In the genomic region with DNA sequence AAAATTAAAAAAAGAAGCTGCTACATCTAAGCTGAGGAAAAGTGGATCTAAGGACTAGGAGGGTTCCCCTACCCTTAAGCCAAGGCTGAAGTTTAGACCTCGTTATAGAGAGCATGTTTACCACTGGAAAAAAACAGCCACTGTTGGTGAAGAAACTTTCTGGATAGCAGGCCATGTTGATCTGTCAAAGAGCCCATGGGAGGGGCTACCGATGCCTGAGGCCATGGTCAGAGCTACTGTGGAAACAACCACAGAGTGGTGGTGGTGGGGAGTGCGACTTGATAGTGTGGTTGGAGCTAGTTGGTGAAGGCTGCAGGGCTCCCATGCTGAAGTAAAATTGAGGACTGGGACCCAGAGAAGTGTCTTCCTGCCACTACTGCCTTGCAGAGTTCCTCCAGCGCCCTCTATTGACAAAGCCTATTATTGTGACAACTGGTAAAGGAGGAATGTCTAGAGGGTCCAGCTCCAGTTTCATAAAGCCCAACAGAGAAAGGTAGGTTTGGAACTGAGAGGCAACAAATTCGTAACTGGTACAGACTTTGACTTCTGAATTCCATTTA, we compare ENCODE assay signal across 1 cellular context.
TF ChIP-seq lines count a peak whose summit lies in the region.

No MANE protein-coding gene starts in this region.

TF ChIP-seq in HepG2, 621 proteins besides CTCF, POLR2A, EP300 and RAD21 (continued from another document and continues in another):
- TF ChIP-seq ATF4 (CRISPR knock-in tag; IDR thresholded peaks at IDR 0.05) (no peak), AGO2 (optimal IDR thresholded peaks at IDR 0.05; ENCODE audit: low read depth, low read length) (no peak), SOX13 (IDR thresholded peaks at IDR 0.05) (no peak), SOX13 (CRISPR knock-in tag; conservative IDR thresholded peaks at IDR 0.05 in 1 of 2, IDR thresholded peaks at IDR 0.05 in 1 of 2) (0 out of 4 replicates have a peak, but pooled peaks of 1 of the 2 experiments have one; percentile 25), PRMT3 (CRISPR knock-in tag; IDR thresholded peaks at IDR 0.05; ENCODE audit: borderline replicate concordance, low read depth) (no peak), ZNF781 (CRISPR knock-in tag; IDR thresholded peaks at IDR 0.05; ENCODE audit: borderline replicate concordance, not compliant biosample characterization) (peak; percentile 61), DR1 (CRISPR knock-in tag; IDR thresholded peaks at IDR 0.05) (no peak), CBX2 (IDR thresholded peaks at IDR 0.05; ENCODE audit: low read depth, low read length) (no peak), CBX2 (CRISPR knock-in tag; IDR thresholded peaks at IDR 0.05; ENCODE audit: low read depth) (no peak), E2F1 (CRISPR knock-in tag; IDR thresholded peaks at IDR 0.05) (no peak), NR2F6 (IDR thresholded peaks at IDR 0.05) (no peak), NR2F6 (CRISPR knock-in tag; IDR thresholded peaks at IDR 0.05) (peak; percentile 52), ZNF10 (CRISPR knock-in tag; IDR thresholded peaks at IDR 0.05; ENCODE audit: borderline replicate concordance, low read depth) (no peak), RAD51 (IDR thresholded peaks at IDR 0.05; ENCODE audit: borderline replicate concordance) (no peak), HDAC6 (IDR thresholded peaks at IDR 0.05; ENCODE audit: low read depth, low read length) (no peak), ZNF33A (CRISPR knock-in tag; IDR thresholded peaks at IDR 0.05; ENCODE audit: borderline replicate concordance) (no peak), ELF4 (CRISPR knock-in tag; IDR thresholded peaks at IDR 0.05; ENCODE audit: borderline replicate concordance) (no peak), MAZ (IDR thresholded peaks at IDR 0.05; ENCODE audit: borderline replicate concordance, low read depth, low read length) (no peak), MAZ (CRISPR knock-in tag; IDR thresholded peaks at IDR 0.05; ENCODE audit: low read depth) (no peak), ZBTB39 (CRISPR knock-in tag; IDR thresholded peaks at IDR 0.05) (no peak), MZF1 (CRISPR knock-in tag; IDR thresholded peaks at IDR 0.05; ENCODE audit: borderline replicate concordance) (no peak), JUNB (CRISPR knock-in tag; IDR thresholded peaks at IDR 0.05; ENCODE audit: borderline replicate concordance) (no peak), NCOR1 (IDR thresholded peaks at IDR 0.05; ENCODE audit: borderline replicate concordance, low read length) (no peak), ATAD3A (CRISPR knock-in tag; IDR thresholded peaks at IDR 0.05) (no peak), ZMYM3 (CRISPR knock-in tag; IDR thresholded peaks at IDR 0.05) (peak; percentile 15; the same call in 1 of the 2 replicates), AHR (CRISPR knock-in tag; IDR thresholded peaks at IDR 0.05) (no peak), NFRKB (IDR thresholded peaks at IDR 0.05) (no peak), ZNF724P (CRISPR knock-in tag; IDR thresholded peaks at IDR 0.05; ENCODE audit: borderline replicate concordance) (no peak), SRF (IDR thresholded peaks at IDR 0.05; ENCODE audit: low read depth, low read length) (no peak), GPBP1L1 (CRISPR knock-in tag; IDR thresholded peaks at IDR 0.05) (no peak), SMAD9 (CRISPR knock-in tag; IDR thresholded peaks at IDR 0.05) (0 out of 2 replicates have a peak, but pooled peaks have one; percentile 59), ATF1 (CRISPR knock-in tag; IDR thresholded peaks at IDR 0.05) (no peak), REL (CRISPR knock-in tag; conservative IDR thresholded peaks at IDR 0.05) (no peak), TCF12 (IDR thresholded peaks at IDR 0.05) (no peak), TCF12 (CRISPR knock-in tag; IDR thresholded peaks at IDR 0.05) (no peak), ZNF75D (CRISPR knock-in tag; IDR thresholded peaks at IDR 0.05; ENCODE audit: borderline replicate concordance) (no peak), NFYB (CRISPR knock-in tag; IDR thresholded peaks at IDR 0.05) (no peak), PITX1 (CRISPR knock-in tag; IDR thresholded peaks at IDR 0.05) (no peak), ZNF550 (CRISPR knock-in tag; IDR thresholded peaks at IDR 0.05; ENCODE audit: borderline replicate concordance) (no peak), MBD4 (IDR thresholded peaks at IDR 0.05; ENCODE audit: borderline replicate concordance, low read length) (no peak), ESRRA (CRISPR knock-in tag; IDR thresholded peaks at IDR 0.05; ENCODE audit: low read depth) (no peak), ZNF101 (CRISPR knock-in tag; IDR thresholded peaks at IDR 0.05; ENCODE audit: borderline replicate concordance, low read depth) (no peak), FOSL2 (CRISPR knock-in tag; IDR thresholded peaks at IDR 0.05) (peak; percentile 48), SKI (IDR thresholded peaks at IDR 0.05; ENCODE audit: partially characterized antibody) (no peak), ZNF766 (CRISPR knock-in tag; IDR thresholded peaks at IDR 0.05; ENCODE audit: borderline replicate concordance) (no peak), ZNF207 (IDR thresholded peaks at IDR 0.05; ENCODE audit: borderline replicate concordance) (no peak), HOXA3 (CRISPR knock-in tag; IDR thresholded peaks at IDR 0.05) (no peak; the same call in 1 of the 2 replicates), ZNF678 (CRISPR knock-in tag; IDR thresholded peaks at IDR 0.05) (no peak), ZNF780A (CRISPR knock-in tag; IDR thresholded peaks at IDR 0.05) (no peak), BATF2 (CRISPR knock-in tag; IDR thresholded peaks at IDR 0.05) (no peak), ZNF577 (CRISPR knock-in tag; IDR thresholded peaks at IDR 0.05; ENCODE audit: borderline replicate concordance, low read depth) (no peak), ZNF740 (CRISPR knock-in tag; IDR thresholded peaks at IDR 0.05) (no peak)
- TF ChIP-seq, protein P1, sequence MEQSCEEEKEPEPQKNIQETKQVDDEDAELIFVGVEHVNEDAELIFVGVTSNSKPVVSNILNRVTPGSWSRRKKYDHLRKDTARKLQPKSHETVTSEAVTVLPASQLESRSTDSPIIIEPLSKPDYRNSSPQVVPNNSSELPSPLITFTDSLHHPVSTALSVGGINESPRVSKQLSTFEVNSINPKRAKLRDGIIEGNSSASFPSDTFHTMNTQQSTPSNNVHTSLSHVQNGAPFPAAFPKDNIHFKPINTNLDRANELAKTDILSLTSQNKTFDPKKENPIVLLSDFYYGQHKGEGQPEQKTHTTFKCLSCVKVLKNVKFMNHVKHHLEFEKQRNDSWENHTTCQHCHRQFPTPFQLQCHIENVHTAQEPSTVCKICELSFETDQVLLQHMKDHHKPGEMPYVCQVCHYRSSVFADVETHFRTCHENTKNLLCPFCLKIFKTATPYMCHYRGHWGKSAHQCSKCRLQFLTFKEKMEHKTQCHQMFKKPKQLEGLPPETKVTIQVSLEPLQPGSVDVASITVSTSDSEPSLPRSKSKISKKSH (CRISPR knock-in tag; IDR thresholded peaks at IDR 0.05; ENCODE audit: borderline replicate concordance): no peak
- TF ChIP-seq, protein P2, sequence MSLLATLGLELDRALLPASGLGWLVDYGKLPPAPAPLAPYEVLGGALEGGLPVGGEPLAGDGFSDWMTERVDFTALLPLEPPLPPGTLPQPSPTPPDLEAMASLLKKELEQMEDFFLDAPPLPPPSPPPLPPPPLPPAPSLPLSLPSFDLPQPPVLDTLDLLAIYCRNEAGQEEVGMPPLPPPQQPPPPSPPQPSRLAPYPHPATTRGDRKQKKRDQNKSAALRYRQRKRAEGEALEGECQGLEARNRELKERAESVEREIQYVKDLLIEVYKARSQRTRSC (CRISPR knock-in tag; IDR thresholded peaks at IDR 0.05; ENCODE audit: low read depth): no peak
- TF ChIP-seq, protein P3, sequence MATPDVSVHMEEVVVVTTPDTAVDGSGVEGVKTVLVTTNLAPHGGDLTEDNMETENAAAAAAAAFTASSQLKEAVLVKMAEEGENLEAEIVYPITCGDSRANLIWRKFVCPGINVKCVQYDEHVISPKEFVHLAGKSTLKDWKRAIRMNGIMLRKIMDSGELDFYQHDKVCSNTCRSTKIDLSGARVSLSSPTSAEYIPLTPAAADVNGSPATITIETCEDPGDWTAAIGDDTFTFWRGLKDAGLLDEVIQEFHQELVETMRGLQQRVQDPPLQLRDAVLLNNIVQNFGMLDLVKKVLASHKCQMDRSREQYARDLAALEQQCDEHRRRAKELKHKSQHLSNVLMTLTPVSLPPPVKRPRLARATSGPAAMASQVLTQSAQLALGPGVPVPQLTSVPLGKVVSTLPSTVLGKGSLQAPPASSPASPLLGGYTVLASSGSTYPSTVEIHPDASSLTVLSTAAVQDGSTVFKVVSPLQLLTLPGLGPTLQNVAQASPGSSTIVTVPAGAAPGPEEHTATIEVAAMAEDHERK (CRISPR knock-in tag; IDR thresholded peaks at IDR 0.05; ENCODE audit: low read depth): no peak
- TF ChIP-seq, protein P4, sequence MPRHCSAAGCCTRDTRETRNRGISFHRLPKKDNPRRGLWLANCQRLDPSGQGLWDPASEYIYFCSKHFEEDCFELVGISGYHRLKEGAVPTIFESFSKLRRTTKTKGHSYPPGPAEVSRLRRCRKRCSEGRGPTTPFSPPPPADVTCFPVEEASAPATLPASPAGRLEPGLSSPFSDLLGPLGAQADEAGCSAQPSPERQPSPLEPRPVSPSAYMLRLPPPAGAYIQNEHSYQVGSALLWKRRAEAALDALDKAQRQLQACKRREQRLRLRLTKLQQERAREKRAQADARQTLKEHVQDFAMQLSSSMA (CRISPR knock-in tag; IDR thresholded peaks at IDR 0.05): no peak
